ENCODE assay signal across 8 cellular contexts in the genomic region with DNA sequence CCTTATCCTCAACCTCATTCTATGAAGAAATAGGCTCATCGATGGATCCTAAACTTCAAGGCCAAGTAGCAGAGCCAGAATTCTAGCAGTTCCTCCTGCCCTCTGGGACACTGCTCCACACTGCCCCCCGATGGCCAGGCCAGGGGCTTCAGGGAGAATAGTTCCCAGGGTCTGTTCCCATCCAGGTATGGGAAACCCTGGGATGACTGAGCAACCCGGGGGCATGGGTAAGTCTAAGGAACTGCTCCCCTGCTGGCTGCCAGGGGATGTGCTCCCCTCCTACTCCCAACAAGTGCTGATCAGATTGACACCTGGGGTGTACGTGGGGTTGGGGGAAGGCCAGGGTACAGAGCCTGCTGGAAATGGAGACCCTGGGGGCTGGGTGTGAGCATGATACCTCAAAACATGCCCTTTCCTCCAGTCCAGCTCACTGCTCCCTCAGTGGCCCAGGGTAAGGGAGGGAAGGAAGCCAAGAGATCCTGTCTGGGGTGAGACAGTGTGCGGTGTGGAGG. TPM values are rescaled to one million over a fixed set of nuclear protein-coding genes. Genes with fewer than 3 reads are reported as not detected.
DNase-seq lines count a peak whose midpoint lies in the region; ATAC-seq and TF ChIP-seq lines count a peak whose summit lies in the region.

No MANE protein-coding gene starts in this region.

- H3K36me3 Mint-ChIP-seq in activated T-helper 17 cell treated with anti-CD3 and anti-CD28 coated beads, Interleukin-2, amount 50 U/mL, for 72 hours (ENCODE audit: low read depth) = peaks cover 28% of the 10 kb centered on the region

- H3K4me1 ChIP-seq in OCI-LY3 (ENCODE audit: low read length) (peaks cover 13% of the 10 kb centered on the region), psoas muscle (peaks cover 17% of the 10 kb centered on the region)

- no peak overlapping the region for H3K4me3 Mint-ChIP-seq in activated T-helper 17 cell treated with anti-CD3 and anti-CD28 coated beads, Interleukin-2, amount 50 U/mL, for 72 hours

- DNase-seq in AG08395 (ENCODE audit: low spot score) (peak; percentile 76), GM13977 (ENCODE audit: low spot score) (peak; percentile 76), glomerular visceral epithelial cell (ENCODE audit: extremely low spot score) (peak; percentile 69), psoas muscle (peak; percentile 59 to 80)

- peaks cover 6% of the 10 kb centered on the region for H3K4me1 Mint-ChIP-seq in activated T-helper 17 cell treated with anti-CD3 and anti-CD28 coated beads, Interleukin-2, amount 50 U/mL, for 72 hours

- in situ Hi-C loops in GM13977 (cut with MboI; ENCODE audit: low pct_unique_long_range_greater_than_20kb, low sequenced_read_pairs, unreplicated experiment) = no loop called here

- WGBS in psoas muscle, 3 donors = 36 to 41% (median 38%) methylated on average over 5 of the region's 5 CpGs

- H3K36me3 ChIP-seq in OCI-LY3 (replicated peaks; ENCODE audit: low read depth, low read length) (peaks cover 25% of the 10 kb centered on the region), psoas muscle (ENCODE audit: insufficient read depth in 1 of 2, low read depth in 1 of 2) (peaks cover 0 to 44% of the 10 kb centered on the region in 2 donors)

- H3K9ac ChIP-seq in OCI-LY3 (ENCODE audit: low read length) = no peak overlapping the region

- ATAC-seq in activated T-helper 17 cell treated with anti-CD3 and anti-CD28 coated beads, Interleukin-2, amount 50 U/mL, for 72 hours (replicated peaks) = peak; percentile 61
- peak; percentile 46 to 78 (median 68) for ATAC-seq in psoas muscle
- ATAC-seq in GM21825 (IDR thresholded peaks at IDR 0.05; ENCODE audit: unreplicated experiment) = no peak
- no peak for ATAC-seq in HG02870 (IDR thresholded peaks at IDR 0.05; ENCODE audit: unreplicated experiment)

- H3K79me2 ChIP-seq in OCI-LY3 (ENCODE audit: low read length) = no peaks in the 10 kb centered on the region

- H3K27me3 Mint-ChIP-seq in activated T-helper 17 cell treated with anti-CD3 and anti-CD28 coated beads, Interleukin-2, amount 50 U/mL, for 72 hours = no peaks in the 10 kb centered on the region

- H3K27ac Mint-ChIP-seq in activated T-helper 17 cell treated with anti-CD3 and anti-CD28 coated beads, Interleukin-2, amount 50 U/mL, for 72 hours = peak overlapping the region; percentile 24

- TF ChIP-seq CTCF in GM13977 (IDR thresholded peaks at IDR 0.05; ENCODE audit: extremely low read depth, insufficient read depth, missing control alignments) (peak; percentile 83), OCI-LY3 (IDR thresholded peaks at IDR 0.05; ENCODE audit: low read depth, low read length) (peak; percentile 94), psoas muscle (IDR thresholded peaks at IDR 0.05) (peak; percentile 74)

- intact Hi-C loops in psoas muscle (cut with DNase I) = loop anchor here in 1 of 2 donors (5.0 kb wide), 1 partner anchor 53 kb away; the partner anchor contains the start of gene CSK

- H4K20me1 ChIP-seq in OCI-LY3 (ENCODE audit: insufficient read depth, low read length) = no peaks in the 10 kb centered on the region

- H3K4me3 ChIP-seq in OCI-LY3 (ENCODE audit: low read length) = no peak overlapping the region
- H3K4me3 ChIP-seq in psoas muscle = no peak overlapping the region

- H2AFZ ChIP-seq in OCI-LY3 (ENCODE audit: low read depth, low read length) = no peak overlapping the region

- H3K9me3 ChIP-seq in OCI-LY3 (ENCODE audit: insufficient read depth, low read length) (no peaks in the 10 kb centered on the region), psoas muscle (no peaks in the 10 kb centered on the region)

- H3K9me3 Mint-ChIP-seq in activated T-helper 17 cell treated with anti-CD3 and anti-CD28 coated beads, Interleukin-2, amount 50 U/mL, for 72 hours = no peaks in the 10 kb centered on the region

- no peak overlapping the region for H3K4me2 ChIP-seq in OCI-LY3 (ENCODE audit: low read length)

- no peak overlapping the region for H3K27ac ChIP-seq in OCI-LY3 (ENCODE audit: low read length)
- H3K27ac ChIP-seq in psoas muscle = no peak overlapping the region

- H3K27me3 ChIP-seq in OCI-LY3 (ENCODE audit: low read depth, low read length) (no peaks in the 10 kb centered on the region), psoas muscle (ENCODE audit: insufficient read depth in 3 of 3, low read length in 2 of 3) (no peaks in the 10 kb centered on the region)

RNA-seq across cellular contexts. Expression of gene ULK3, which starts 7.6 kb away (rescaled TPM):
- total RNA-seq in activated T-helper 17 cell treated with anti-CD3 and anti-CD28 coated beads, Interleukin-2, amount 50 U/mL, for 72 hours = 10 to 100 TPM; 44.1 to 46.7 TPM
- 10 to 100 TPM; 17.7 to 34.5 (median 27.0) TPM for total RNA-seq in psoas muscle
- polyA plus RNA-seq in psoas muscle = 10 to 100 TPM; 33.2 to 43.5 (median 42.8) TPM

RNA-seq across cellular contexts. Expression of gene CPLX3, which starts 8.9 kb away (rescaled TPM):
- under 1 TPM; 0.15 to 0.19 TPM for total RNA-seq in activated T-helper 17 cell treated with anti-CD3 and anti-CD28 coated beads, Interleukin-2, amount 50 U/mL, for 72 hours
- total RNA-seq in psoas muscle = under 1 TPM in 1 of 4 donors, not detected in 3; 0.19 TPM
- polyA plus RNA-seq in psoas muscle = under 1 TPM in 2 of 3 donors, not detected in 1; 0.03 to 0.04 TPM

RNA-seq across cellular contexts. Expression of gene LMAN1L, which starts 22.7 kb away (rescaled TPM):
- 1 to 10 TPM in 1 of 2 donors, under 1 TPM in 1; 0.82 to 1.6 TPM for total RNA-seq in activated T-helper 17 cell treated with anti-CD3 and anti-CD28 coated beads, Interleukin-2, amount 50 U/mL, for 72 hours
- total RNA-seq in psoas muscle = under 1 TPM in 2 of 4 donors, not detected in 2; 0.36 to 0.66 TPM
- polyA plus RNA-seq in psoas muscle = not detected

RNA-seq across cellular contexts. Expression of gene SCAMP2, which starts 37.8 kb away (rescaled TPM):
- 100 to 1,000 TPM in 1 of 2 donors, 10 to 100 TPM in 1; 87.1 to 111 TPM for total RNA-seq in activated T-helper 17 cell treated with anti-CD3 and anti-CD28 coated beads, Interleukin-2, amount 50 U/mL, for 72 hours
- total RNA-seq in psoas muscle = 10 to 100 TPM; 32.1 to 67.3 (median 52.6) TPM
- polyA plus RNA-seq in psoas muscle = 10 to 100 TPM; 40.2 to 73.6 (median 48.6) TPM

RNA-seq across cellular contexts. Expression of gene CSK, which starts 53.5 kb away (rescaled TPM):
- total RNA-seq in activated T-helper 17 cell treated with anti-CD3 and anti-CD28 coated beads, Interleukin-2, amount 50 U/mL, for 72 hours = 100 to 1,000 TPM; 176 to 316 TPM
- 10 to 100 TPM; 15.5 to 23.8 (median 17.9) TPM for total RNA-seq in psoas muscle
- 10 to 100 TPM; 12.2 to 29.6 (median 15.1) TPM for polyA plus RNA-seq in psoas muscle

Comparison
In these comparisons a context has a peak if more than half of its experiments do, and no peak if none do; other contexts are left out.
1. ATAC-seq: peak in activated T-helper 17 cell treated with anti-CD3 and anti-CD28 coated beads, Interleukin-2, amount 50 U/mL, for 72 hours (single experiment) and psoas muscle (4 of 4); none in GM21825 (single experiment) and HG02870 (single experiment).
2. Peak in every context shown above with its lines, with median percentiles within 50 percentile points of each other: DNase-seq and CTCF ChIP-seq.